In the genomic region with DNA sequence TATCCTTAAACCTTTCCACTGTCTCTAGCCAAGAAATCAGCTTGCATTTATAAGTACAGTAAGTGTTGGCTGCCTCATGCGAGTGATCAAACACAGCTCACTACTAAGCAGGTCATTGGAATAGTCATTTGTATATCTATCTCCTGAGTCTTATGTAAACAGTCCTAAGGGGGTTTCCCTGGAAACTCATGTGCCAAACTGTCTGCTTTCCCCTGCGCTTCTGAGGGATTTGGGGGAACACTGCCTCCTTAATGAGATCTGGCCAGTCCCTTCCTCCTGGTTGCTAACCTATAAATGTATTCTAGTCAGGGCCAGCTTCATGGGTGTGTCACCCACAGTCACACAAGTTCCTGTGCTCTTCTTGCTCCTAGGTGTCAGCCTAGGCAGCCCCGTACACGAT, we compare ENCODE assay signal across 17 cellular contexts.
DNase-seq lines count a peak whose midpoint lies in the region; ATAC-seq, FAIRE-seq and TF ChIP-seq lines count a peak whose summit lies in the region.
"Had no signal": no experiment of that assay in that cellular context is flagged by ENCODE, and none has a peak within 500 bp of the region (broad histone marks: within the 10 kb centered on the region; RNA-seq: fewer than 3 reads in every experiment).

No MANE protein-coding gene starts in this region.

- H3K27me3 ChIP-seq in colonic mucosa (no peaks in the 10 kb centered on the region), A673 (replicated peaks; ENCODE audit: insufficient read depth, low read depth, low read length, poor library complexity) (no peaks in the 10 kb centered on the region)
- H3K27me3 ChIP-seq: Peyer's patch had no signal

- BruUV-seq in A673 (replicated peaks; lab: Mats Ljungman, UMichigan), result no TSS peak

- TF ChIP-seq RAD21 in A549 (conservative IDR thresholded peaks at IDR 0.05 in 1 of 2, IDR thresholded peaks at IDR 0.05 in 1 of 2), result peak in 1 of 2 experiments; percentile 6; a peak in 1 of 5 replicates

- intact Hi-C loops in colonic mucosa (cut with DNase I) (no loop called here), A673 (cut with micrococcal nuclease; ENCODE audit: unreplicated experiment) (no loop called here)

- peaks cover 36% of the 10 kb centered on the region for H3K36me3 Mint-ChIP-seq in HFFc6 (ENCODE audit: low read depth)
- peaks cover 27% of the 10 kb centered on the region for H3K36me3 Mint-ChIP-seq in mesothelial cell of epicardium
- H3K36me3 Mint-ChIP-seq: activated naive CD8-positive, alpha-beta T cell had no signal

- no peak overlapping the region for H3K9ac ChIP-seq in colonic mucosa (ENCODE audit: low read depth in 2 of 2, low read length in 2 of 2)

- peaks cover 78% of the 10 kb centered on the region for H3K4me1 Mint-ChIP-seq in HFFc6 (ENCODE audit: low read depth)
- peaks cover 75% of the 10 kb centered on the region for H3K4me1 Mint-ChIP-seq in mesothelial cell of epicardium
- H3K4me1 Mint-ChIP-seq: central memory CD8-positive, alpha-beta T cell had no signal

- H3K4me1 ChIP-seq in A549 (peaks cover 90% of the 10 kb centered on the region), colonic mucosa (no peaks in the 10 kb centered on the region), A673 (ENCODE audit: insufficient read depth, low read length, poor library complexity, severe bottlenecking) (no peaks in the 10 kb centered on the region)
- H3K4me1 ChIP-seq: Peyer's patch had no signal

- H3K9me3 Mint-ChIP-seq in HFFc6 (no peaks in the 10 kb centered on the region), mesothelial cell of epicardium (no peaks in the 10 kb centered on the region)

- TF ChIP-seq EP300 in A549 (IDR thresholded peaks at IDR 0.05), result no peak

- in situ Hi-C loops in astrocyte of the spinal cord (cut with HindIII; ENCODE audit: low sequenced_read_pairs), result no loop called here

- H3K27ac ChIP-seq in A549, result peak overlapping the region; percentile 35 to 78; a peak in 5 of 6 replicates
- H3K27ac ChIP-seq in colonic mucosa, result no peak overlapping the region
- H3K27ac ChIP-seq in A673 (ENCODE audit: low read depth, low read length, poor library complexity, severe bottlenecking), result no peak overlapping the region
- H3K27ac ChIP-seq: lower lobe of right lung had no signal

- H3K9me3 ChIP-seq in A549, result no peaks in the 10 kb centered on the region
- no peaks in the 10 kb centered on the region for H3K9me3 ChIP-seq in colonic mucosa
- no peaks in the 10 kb centered on the region for H3K9me3 ChIP-seq in A673 (ENCODE audit: low read depth, low read length, poor library complexity, severe bottlenecking)
- H3K9me3 ChIP-seq: lower lobe of right lung, Peyer's patch had no signal

- H3K27me3 Mint-ChIP-seq in HFFc6 (ENCODE audit: insufficient read depth) (no peaks in the 10 kb centered on the region; the same call in 1 of the 2 replicates), mesothelial cell of epicardium (ENCODE audit: low read depth) (no peaks in the 10 kb centered on the region)
- H3K27me3 Mint-ChIP-seq: activated naive CD8-positive, alpha-beta T cell; central memory CD8-positive, alpha-beta T cell had no signal

- H3K36me3 ChIP-seq in colonic mucosa (no peaks in the 10 kb centered on the region), A673 (ENCODE audit: insufficient read depth, low read length, poor library complexity, severe bottlenecking) (no peaks in the 10 kb centered on the region)
- H3K36me3 ChIP-seq: lower lobe of right lung, Peyer's patch had no signal

- FAIRE-seq in A549 (lab: Jason Lieb, UNC), result peak; percentile 13
- FAIRE-seq: endothelial cell of umbilical vein had no signal

- peak overlapping the region; percentile 20; the same call in 1 of the 2 replicates for H3K27ac Mint-ChIP-seq in HFFc6
- peak overlapping the region; percentile 91 for H3K27ac Mint-ChIP-seq in mesothelial cell of epicardium
- H3K27ac Mint-ChIP-seq: activated naive CD8-positive, alpha-beta T cell had no signal

- H3K4me3 ChIP-seq in A549, result no peak overlapping the region
- no peak overlapping the region for H3K4me3 ChIP-seq in astrocyte of the spinal cord (ENCODE audit: low read depth, low read length)
- no peak overlapping the region for H3K4me3 ChIP-seq in colonic mucosa
- no peak overlapping the region for H3K4me3 ChIP-seq in A673 (ENCODE audit: low read depth, low read length, poor library complexity, severe bottlenecking)
- H3K4me3 ChIP-seq: lower lobe of right lung, Peyer's patch, skin epidermis had no signal

- H3K4me2 ChIP-seq in A549, result peak overlapping the region; percentile 49

- POLR2A ChIA-PET in A549 (lab: Yijun Ruan, JAX) (no interaction called here), A673 (lab: Charles Lee; ENCODE audit: low non-redundant PET) (no interaction called here)

- peak in 1 of 2 experiments; percentile 41 for DNase-seq in A549 (ENCODE audit: low read depth in 1 of 2, low spot score in 1 of 2)
- no peak for DNase-seq in HFFc6
- peak; percentile 35 for DNase-seq in astrocyte of the spinal cord (ENCODE audit: low read depth, low spot score)
- no peak for DNase-seq in mesothelial cell of epicardium (ENCODE audit: low spot score in 2 of 2, unreplicated experiment in 2 of 2)
- no peak for DNase-seq in stimulated activated CD8-positive, alpha-beta memory T cell treated with anti-CD3 and anti-CD28 coated beads, Interleukin-4, amount 100 ng/mL, for 48 hours
- DNase-seq in colonic mucosa, result no peak
- no peak for DNase-seq in NCI-H1048 (lab: John Stamatoyannopoulos, UW)
- no peak for DNase-seq in A673 (ENCODE audit: low spot score)
- DNase-seq: DMS 273 treated with DMSO at 0.1 percent for 48 hours, lower lobe of right lung, NCI-H2171 treated with DMSO at 0.1 percent for 48 hours, Peyer's patch, substantia nigra had no signal

- 39% methylated on average over 4 of the region's 4 CpGs for WGBS in A549 (ENCODE audit: missing lambda C conversion rate)

- TF ChIP-seq POLR2A in A549 (IDR thresholded peaks at IDR 0.05; ENCODE audit: low read length), result no peak

- CTCF ChIA-PET in A549 (lab: Yijun Ruan, JAX) (interaction anchor here (1.1 to 1.8 kb wide), 2 partner anchors 24 to 343 kb away, joined by 3 to 5 read pairs; no protein-coding TSS in a partner anchor), A673 (lab: Charles Lee) (no interaction called here)

- ATAC-seq in A549, result peak; percentile 72 to 84; a peak in 5 of 6 replicates

- H3K4me3 Mint-ChIP-seq in HFFc6 (no peak overlapping the region), mesothelial cell of epicardium (no peak overlapping the region)
- H3K4me3 Mint-ChIP-seq: activated naive CD8-positive, alpha-beta T cell; central memory CD8-positive, alpha-beta T cell had no signal

- TF ChIP-seq CTCF in A549 (IDR thresholded peaks at IDR 0.05), result no peak
- TF ChIP-seq CTCF in HFFc6 (IDR thresholded peaks at IDR 0.05), result no peak
- TF ChIP-seq CTCF in astrocyte of the spinal cord (IDR thresholded peaks at IDR 0.05; ENCODE audit: low read depth, low read length), result no peak
- no peak for TF ChIP-seq CTCF in mesothelial cell of epicardium (IDR thresholded peaks at IDR 0.05; ENCODE audit: unreplicated experiment)
- no peak for TF ChIP-seq CTCF in colonic mucosa (IDR thresholded peaks at IDR 0.05)
- no peak for TF ChIP-seq CTCF in A673 (conservative IDR thresholded peaks at IDR 0.05; ENCODE audit: low read depth, low read length)

TF ChIP-seq in A549, 52 proteins besides CTCF, POLR2A, EP300 and RAD21:
- no peak for TF ChIP-seq RARB (CRISPR knock-in tag; IDR thresholded peaks at IDR 0.05)
- no peak for TF ChIP-seq FOSL2 (IDR thresholded peaks at IDR 0.05)
- 0 out of 2 replicates have a peak, but pooled peaks have one; percentile 14 for TF ChIP-seq FOSL2 (CRISPR knock-in tag; IDR thresholded peaks at IDR 0.05)

Comparison
In these comparisons a context has a peak if more than half of its experiments do, and no peak if none do; other contexts are left out.
1. H3K27ac ChIP-seq: peak in A549 (2 of 2); none in colonic mucosa (single experiment) and A673 (single experiment).